Comparison of ENCODE assay signal across 9 cellular contexts in genomic region chr17:62807812-62808575, GRCh38. TPM values are rescaled to one million over a fixed set of nuclear protein-coding genes. Genes with fewer than 3 reads are reported as not detected.
A peak's percentile ranks its signal among the peaks of the same experiment; 100 is the strongest.
DNase-seq lines count a peak whose midpoint lies in the region; ATAC-seq lines count a peak whose summit lies in the region.
"Had no signal": no experiment of that assay in that cellular context is flagged by ENCODE, and none has a peak within 500 bp of the region (broad histone marks: within the 10 kb centered on the region; RNA-seq: fewer than 3 reads in every experiment).

MARCHF10 (minus strand) TSS chr17:62808314; CDS start chr17:62801735, 6,579 bp downstream.

- H3K9me3 Mint-ChIP-seq in CD4-positive, alpha-beta memory T cell: peaks cover 0 to 4% (median 0%) of the 10 kb centered on the region in 8 donors
- no peaks in the 10 kb centered on the region for H3K9me3 Mint-ChIP-seq in immature natural killer cell

- ATAC-seq in HG03521 (IDR thresholded peaks at IDR 0.05; ENCODE audit: unreplicated experiment) (no peak), GM21737 (IDR thresholded peaks at IDR 0.05; ENCODE audit: unreplicated experiment) (no peak)

- intact Hi-C loops in CD4-positive, alpha-beta memory T cell (cut with micrococcal nuclease): no loop called here

- peaks cover 3% of the 10 kb centered on the region for H3K4me1 ChIP-seq in CD4-positive, alpha-beta memory T cell (ENCODE audit: insufficient read depth, low read length)

- H3K4me3 Mint-ChIP-seq in CD4-positive, alpha-beta memory T cell: peak within 1 kb of the TSS in 4 of 8 donors; percentile 11 to 48 (median 27)
- peak within 1 kb of the TSS in 1 of 5 donors; percentile 23 for H3K4me3 Mint-ChIP-seq in immature natural killer cell

- H3K4me3 ChIP-seq in CD4-positive, alpha-beta memory T cell (ENCODE audit: low read length in 2 of 2): no peak within 1 kb of the TSS

- POLR2A ChIA-PET in CD4-positive, alpha-beta memory T cell (lab: Charles Lee; ENCODE audit: partially characterized antibody): no interaction called here

- H3K27me3 Mint-ChIP-seq in CD4-positive, alpha-beta memory T cell: peaks cover 26 to 39% of the 10 kb centered on the region in 2 donors
- H3K27me3 Mint-ChIP-seq in immature natural killer cell (ENCODE audit: low read depth in 3 of 3): peaks cover 15 to 22% (median 20%) of the 10 kb centered on the region in 3 donors

- peaks cover 3% of the 10 kb centered on the region for H3K27me3 ChIP-seq in CD4-positive, alpha-beta memory T cell (ENCODE audit: insufficient read depth, low read length)
- H3K27me3 ChIP-seq: uterus had no signal

- no peaks in the 10 kb centered on the region for H3K9me3 ChIP-seq in CD4-positive, alpha-beta memory T cell (ENCODE audit: control insufficient read depth in 1 of 2, low read length in 2 of 2)
- H3K9me3 ChIP-seq: uterus had no signal

- DNase-seq in CD4-positive, alpha-beta memory T cell: peak in 3 of 5 donors; percentile 5 to 21 (median 6)
- DNase-seq in NCI-H1092 (lab: John Stamatoyannopoulos, UW): peak; percentile 53
- DNase-seq in activated CD8-positive, alpha-beta memory T cell treated with anti-CD3 and anti-CD28 coated beads, Interleukin-2, amount 50 U/mL, for 4 hours: peak; percentile 62
- peak; percentile 34 for DNase-seq in hepatic stellate cell (ENCODE audit: low spot score)
- DNase-seq in stimulated activated CD4-positive, alpha-beta T cell treated with anti-CD3 and anti-CD28 coated beads, Interleukin-2, amount 100 ng/mL, for 48 hours: peak; percentile 6 to 18
- DNase-seq in immature natural killer cell: no peak

- no peak within 1 kb of the TSS for H3K27ac ChIP-seq in CD4-positive, alpha-beta memory T cell (ENCODE audit: low read depth, low read length)
- H3K27ac ChIP-seq: uterus had no signal

- H3K27ac Mint-ChIP-seq in CD4-positive, alpha-beta memory T cell: no peak within 1 kb of the TSS
- H3K27ac Mint-ChIP-seq in immature natural killer cell: no peak within 1 kb of the TSS

- CTCF ChIA-PET in CD4-positive, alpha-beta memory T cell (lab: Charles Lee; ENCODE audit: partially characterized antibody): interaction anchor here (0.9 kb wide), 1 partner anchor 161 kb away, joined by 5 read pairs; no protein-coding TSS in a partner anchor

- H3K36me3 ChIP-seq in CD4-positive, alpha-beta memory T cell (ENCODE audit: insufficient read depth, low read length): no peaks in the 10 kb centered on the region
- H3K36me3 ChIP-seq: uterus had no signal

- no peaks in the 10 kb centered on the region for H3K36me3 Mint-ChIP-seq in CD4-positive, alpha-beta memory T cell
- no peaks in the 10 kb centered on the region for H3K36me3 Mint-ChIP-seq in immature natural killer cell

- H3K4me1 Mint-ChIP-seq in CD4-positive, alpha-beta memory T cell: peaks cover 0 to 9% (median 7%) of the 10 kb centered on the region in 4 donors
- peaks cover 0 to 2% of the 10 kb centered on the region in 2 donors for H3K4me1 Mint-ChIP-seq in immature natural killer cell

RNA-seq across cellular contexts. Expression of gene MARCHF10, which starts in this region (rescaled TPM):
- total RNA-seq in CD4-positive, alpha-beta memory T cell: under 1 TPM; 0.23 to 0.89 TPM
- polyA plus RNA-seq in CD4-positive, alpha-beta memory T cell: under 1 TPM; 0.15 to 0.66 TPM
- 1 to 10 TPM; 1.8 to 2.1 (median 2.0) TPM for polyA plus RNA-seq in immature natural killer cell

Comparison
In these comparisons a context has a peak if more than half of its experiments do, and no peak if none do; other contexts are left out.
1. Peak in DNase-seq in CD4-positive, alpha-beta memory T cell; RNA of the gene not detected or under 1 TPM.
2. DNase-seq: peak in NCI-H1092 (single experiment), activated CD8-positive, alpha-beta memory T cell treated with anti-CD3 and anti-CD28 coated beads, Interleukin-2, amount 50 U/mL, for 4 hours (single experiment), hepatic stellate cell (single experiment) and stimulated activated CD4-positive, alpha-beta T cell treated with anti-CD3 and anti-CD28 coated beads, Interleukin-2, amount 100 ng/mL, for 48 hours (2 of 2); none in immature natural killer cell (0 of 3).